Comparison of ENCODE assay signal across 11 cellular contexts in genomic region chr5:151037561-151038291, GRCh38. TPM values are rescaled to one million over a fixed set of nuclear protein-coding genes. Genes with fewer than 3 reads are reported as not detected.
DNase-seq lines count a peak whose midpoint lies in the region; ATAC-seq lines count a peak whose summit lies in the region.
"Had no signal": no experiment of that assay in that cellular context is flagged by ENCODE, and none has a peak within 500 bp of the region (broad histone marks: within the 10 kb centered on the region; RNA-seq: fewer than 3 reads in every experiment).

No MANE protein-coding gene starts in this region.

- H3K4me3 ChIP-seq in trophoblast cell (ENCODE audit: low read depth, low read length), result no peak overlapping the region

- H3K27me3 Mint-ChIP-seq in activated T-helper 1 cell treated with anti-CD3 and anti-CD28 coated beads, Interleukin-12 subunit alpha, Interleukin-12 subunit beta, Interleukin-2, Interleukin-4 antibody, amounts not matched to agents 30 ng/mL and 10 ng/mL and 1 ng/mL, durations not matched to agents 14 hours and 24 hours and 36 hours (ENCODE audit: insufficient read depth), result no peaks in the 10 kb centered on the region
- H3K27me3 Mint-ChIP-seq: CD4-positive, alpha-beta T cell had no signal

- H3K27me3 ChIP-seq in trophoblast cell (ENCODE audit: insufficient read depth, low read length), result no peaks in the 10 kb centered on the region

- H3K14ac ChIP-seq in trophoblast cell (ENCODE audit: low read length), result no peak overlapping the region

- H3K4me3 Mint-ChIP-seq in activated T-helper 1 cell treated with anti-CD3 and anti-CD28 coated beads, Interleukin-12 subunit alpha, Interleukin-12 subunit beta, Interleukin-2, Interleukin-4 antibody, amounts not matched to agents 30 ng/mL and 10 ng/mL and 1 ng/mL, durations not matched to agents 14 hours and 24 hours and 36 hours, result no peak overlapping the region
- H3K4me3 Mint-ChIP-seq: CD4-positive, alpha-beta T cell had no signal

- H3K9me3 ChIP-seq in trophoblast cell (ENCODE audit: insufficient read depth, low read depth, low read length), result peaks cover 4% of the 10 kb centered on the region

- H4K12ac ChIP-seq in trophoblast cell (ENCODE audit: low read depth, low read length), result no peak overlapping the region

- no peak overlapping the region for H2BK120ac ChIP-seq in trophoblast cell (ENCODE audit: insufficient read depth, low read length, poor library complexity)

- peak; percentile 68 for ATAC-seq in Right ventricle myocardium superior (ENCODE audit: poor library complexity)
- ATAC-seq in HG03469 (IDR thresholded peaks at IDR 0.05; ENCODE audit: unreplicated experiment), result no peak

- no peak overlapping the region for H3K4me2 ChIP-seq in trophoblast cell (ENCODE audit: low read length)

- no peak overlapping the region for H2BK12ac ChIP-seq in trophoblast cell (ENCODE audit: low read length)

- H3K18ac ChIP-seq in trophoblast cell (ENCODE audit: low read length), result no peak overlapping the region

- peaks cover 10 to 15% of the 10 kb centered on the region in 2 experiments for H3K4me1 ChIP-seq in trophoblast cell (ENCODE audit: control insufficient read depth in 1 of 2, insufficient read depth in 2 of 2, low read length in 2 of 2)

- WGBS in trophoblast cell (ENCODE audit: extremely low coverage, insufficient coverage, insufficient read length), result no CpG with 5 or more reads among the region's 10 CpGs

- DNase-seq in AG08396 (ENCODE audit: low spot score), result peak; percentile 84
- DNase-seq in activated T-helper 1 cell treated with anti-CD3 and anti-CD28 coated beads, Interleukin-12 subunit alpha, Interleukin-12 subunit beta, Interleukin-2, Interleukin-4 antibody, amounts not matched to agents 30 ng/mL and 10 ng/mL and 1 ng/mL, durations not matched to agents 14 hours and 24 hours and 36 hours (ENCODE audit: low spot score), result no peak
- no peak for DNase-seq in Right ventricle myocardium superior
- DNase-seq in trophoblast cell, result peak in 1 of 2 donors; percentile 16
- DNase-seq in stimulated activated naive CD4-positive, alpha-beta T cell treated with Interleukin-2 at 50 U/mL for 16 hours (lab: John Stamatoyannopoulos, UW), result no peak
- no peak for DNase-seq in superior temporal gyrus (ENCODE audit: extremely low spot score)
- no peak for DNase-seq in NAMALWA (ENCODE audit: low spot score)
- DNase-seq: activated CD4-positive, CD25-positive, alpha-beta regulatory T cell treated with anti-CD3 and anti-CD28 coated beads, Interleukin-2, amount 50 U/mL, for 72 hours; CD4-positive, alpha-beta T cell; central memory CD4-positive, alpha-beta T cell had no signal

- no peak overlapping the region for H3K4ac ChIP-seq in trophoblast cell (ENCODE audit: low read depth, low read length)

- H3K9me3 Mint-ChIP-seq in activated T-helper 1 cell treated with anti-CD3 and anti-CD28 coated beads, Interleukin-12 subunit alpha, Interleukin-12 subunit beta, Interleukin-2, Interleukin-4 antibody, amounts not matched to agents 30 ng/mL and 10 ng/mL and 1 ng/mL, durations not matched to agents 14 hours and 24 hours and 36 hours, result no peaks in the 10 kb centered on the region
- H3K9me3 Mint-ChIP-seq: CD4-positive, alpha-beta T cell had no signal

- H2AK5ac ChIP-seq in trophoblast cell (ENCODE audit: low read length), result no peak overlapping the region

- no peak overlapping the region for H3K23ac ChIP-seq in trophoblast cell (ENCODE audit: low read length)

- peak overlapping the region; percentile 53 for H3K27ac Mint-ChIP-seq in activated T-helper 1 cell treated with anti-CD3 and anti-CD28 coated beads, Interleukin-12 subunit alpha, Interleukin-12 subunit beta, Interleukin-2, Interleukin-4 antibody, amounts not matched to agents 30 ng/mL and 10 ng/mL and 1 ng/mL, durations not matched to agents 14 hours and 24 hours and 36 hours
- H3K27ac Mint-ChIP-seq: CD4-positive, alpha-beta T cell had no signal

- H3K4me1 Mint-ChIP-seq in activated T-helper 1 cell treated with anti-CD3 and anti-CD28 coated beads, Interleukin-12 subunit alpha, Interleukin-12 subunit beta, Interleukin-2, Interleukin-4 antibody, amounts not matched to agents 30 ng/mL and 10 ng/mL and 1 ng/mL, durations not matched to agents 14 hours and 24 hours and 36 hours (ENCODE audit: low read depth), result peaks cover 8% of the 10 kb centered on the region

- H3K79me1 ChIP-seq in trophoblast cell (ENCODE audit: low read length), result no peaks in the 10 kb centered on the region

- intact Hi-C loops in activated T-helper 1 cell treated with anti-CD3 and anti-CD28 coated beads, Interleukin-12 subunit alpha, Interleukin-12 subunit beta, Interleukin-2, Interleukin-4 antibody, amounts not matched to agents 30 ng/mL and 10 ng/mL and 1 ng/mL, durations not matched to agents 14 hours and 24 hours and 36 hours (cut with micrococcal nuclease), result no loop called here
- intact Hi-C loops in Right ventricle myocardium superior (cut with DNase I), result no loop called here

- H3K9ac ChIP-seq in trophoblast cell (ENCODE audit: low read length), result no peak overlapping the region

- no peak overlapping the region for H2BK5ac ChIP-seq in trophoblast cell (ENCODE audit: low read depth, low read length, poor library complexity)

- no peak overlapping the region for H2AFZ ChIP-seq in trophoblast cell (ENCODE audit: insufficient read depth, low read length, poor library complexity)

- H3K79me2 ChIP-seq in trophoblast cell (ENCODE audit: control insufficient read depth, insufficient read depth, low read length, poor library complexity), result no peaks in the 10 kb centered on the region

- no peak overlapping the region for H4K91ac ChIP-seq in trophoblast cell (ENCODE audit: low read depth, low read length)

- H3K36me3 ChIP-seq in trophoblast cell (ENCODE audit: control insufficient read depth in 1 of 2, insufficient read depth in 2 of 2, low read length in 2 of 2), result peaks cover 61 to 64% of the 10 kb centered on the region in 2 experiments

- no peak overlapping the region for H4K8ac ChIP-seq in trophoblast cell (ENCODE audit: low read depth, low read length)

- H3K36me3 Mint-ChIP-seq in activated T-helper 1 cell treated with anti-CD3 and anti-CD28 coated beads, Interleukin-12 subunit alpha, Interleukin-12 subunit beta, Interleukin-2, Interleukin-4 antibody, amounts not matched to agents 30 ng/mL and 10 ng/mL and 1 ng/mL, durations not matched to agents 14 hours and 24 hours and 36 hours (ENCODE audit: low read depth), result peaks cover 58% of the 10 kb centered on the region

- H3K27ac ChIP-seq in trophoblast cell (ENCODE audit: low read depth, low read length), result peak overlapping the region; percentile 30

RNA-seq across cellular contexts. Expression of gene GPX3, which starts 17.3 kb away (rescaled TPM):
- total RNA-seq in activated T-helper 1 cell treated with anti-CD3 and anti-CD28 coated beads, Interleukin-12 subunit alpha, Interleukin-12 subunit beta, Interleukin-2, Interleukin-4 antibody, amounts not matched to agents 30 ng/mL and 10 ng/mL and 1 ng/mL, durations not matched to agents 14 hours and 24 hours and 36 hours, result not detected in 2 replicates
- total RNA-seq in Right ventricle myocardium superior, result 592 TPM
- 22.4 and 25.1 TPM in 2 replicates for polyA plus RNA-seq in trophoblast cell (2013)

RNA-seq across cellular contexts. Expression of gene TNIP1, which starts 43.1 kb away (rescaled TPM):
- 287 and 304 TPM in 2 replicates for total RNA-seq in activated T-helper 1 cell treated with anti-CD3 and anti-CD28 coated beads, Interleukin-12 subunit alpha, Interleukin-12 subunit beta, Interleukin-2, Interleukin-4 antibody, amounts not matched to agents 30 ng/mL and 10 ng/mL and 1 ng/mL, durations not matched to agents 14 hours and 24 hours and 36 hours
- total RNA-seq in Right ventricle myocardium superior, result 126 TPM
- 54.1 and 54.5 TPM in 2 replicates for polyA plus RNA-seq in trophoblast cell (2013)

Comparison
In these comparisons a context has a peak if more than half of its experiments do, and no peak if none do; other contexts are left out.
1. RNA of gene GPX3, which starts 17.3 kb away (total RNA-seq): 592 TPM in Right ventricle myocardium superior (single experiment); not detected in activated T-helper 1 cell treated with anti-CD3 and anti-CD28 coated beads, Interleukin-12 subunit alpha, Interleukin-12 subunit beta, Interleukin-2, Interleukin-4 antibody, amounts not matched to agents 30 ng/mL and 10 ng/mL and 1 ng/mL, durations not matched to agents 14 hours and 24 hours and 36 hours; every median in the first group is over 100 times any median in the second.